18 cellular contexts compared by ENCODE assay signal in genomic region chr7:148500978-148501377, GRCh38.
DNase-seq lines count a peak whose midpoint lies in the region; ATAC-seq and TF ChIP-seq lines count a peak whose summit lies in the region.
"Had no signal": no experiment of that assay in that cellular context is flagged by ENCODE, and none has a peak within 500 bp of the region (broad histone marks: within the 10 kb centered on the region; RNA-seq: fewer than 3 reads in every experiment).

No MANE protein-coding gene starts in this region.

- no peaks in the 10 kb centered on the region for H3F3A ChIP-seq in SU-DHL-6 (ENCODE audit: insufficient read depth)

- no peaks in the 10 kb centered on the region for H4K20me1 ChIP-seq in SU-DHL-6 (ENCODE audit: low read depth, low read length)

- no peaks in the 10 kb centered on the region for H3K9me2 ChIP-seq in SU-DHL-6 (replicated peaks; ENCODE audit: insufficient read depth, low read length)

- H2AFZ ChIP-seq in SU-DHL-6 (ENCODE audit: low read depth, low read length, severe bottlenecking) = no peak overlapping the region
- H2AFZ ChIP-seq: PC-9 had no signal

- CTCF ChIA-PET in MCF 10A (lab: Yijun Ruan, JAX) = interaction anchor here (0.6 to 5.1 kb wide), 7 partner anchors 73 to 572 kb away, joined by 3 to 19 read pairs (median 7); no protein-coding TSS in a partner anchor
- CTCF ChIA-PET in T-cell (lab: Charles Lee) = interaction anchor here (0.5 to 1.0 kb wide), 2 partner anchors 77 to 462 kb away, joined by 3 to 5 read pairs; no protein-coding TSS in a partner anchor

- intact Hi-C loops in breast epithelium (cut with DNase I; ENCODE audit: low total_unique reads) = no loop called here
- intact Hi-C loops in MCF 10A (cut with micrococcal nuclease) = no loop called here

- H3K9me3 ChIP-seq in breast epithelium (no peaks in the 10 kb centered on the region), SU-DHL-6 (ENCODE audit: insufficient read depth, low read length) (no peaks in the 10 kb centered on the region), iPS-18a (ENCODE audit: control insufficient read depth, low read depth, low read length) (no peaks in the 10 kb centered on the region)
- H3K9me3 ChIP-seq: BE2C had no signal

- TF ChIP-seq CTCF in breast epithelium (IDR thresholded peaks at IDR 0.05) = no peak
- TF ChIP-seq CTCF in MCF 10A (IDR thresholded peaks at IDR 0.05; ENCODE audit: unreplicated experiment) = no peak
- TF ChIP-seq CTCF in SU-DHL-6 (IDR thresholded peaks at IDR 0.05; ENCODE audit: insufficient read depth, low read length, poor library complexity, severe bottlenecking) = no peak

- H3K27ac ChIP-seq in breast epithelium (no peak overlapping the region), SU-DHL-6 (ENCODE audit: low read depth, low read length) (no peak overlapping the region), iPS-18a (ENCODE audit: low read length) (peak overlapping the region; percentile 28)
- H3K27ac ChIP-seq: PC-9 had no signal

- H3K27ac Mint-ChIP-seq in MCF 10A (ENCODE audit: low read depth, unreplicated experiment) (no peak overlapping the region), T-cell (no peak overlapping the region)
- H3K27ac Mint-ChIP-seq in stimulated activated memory B cell treated with anti-CD40 and anti-IgM and Interleukin-4, amounts not matched to agents 10 μg/mL and 1 μg/mL and 100 μg/mL, for 72 hours = peak overlapping the region; percentile 85
- H3K27ac Mint-ChIP-seq: T-helper 2 cell treated with Interferon-gamma antibody and Interleukin-4, amounts not matched to agents 5 μg/mL and 100 μg/mL, for 36 hours had no signal

- H3K4me1 ChIP-seq in breast epithelium (no peaks in the 10 kb centered on the region), iPS-18a (ENCODE audit: control insufficient read depth, low read depth, low read length) (peaks cover 26% of the 10 kb centered on the region)
- H3K4me1 ChIP-seq: BE2C had no signal

- POLR2A ChIA-PET in MCF 10A (lab: Yijun Ruan, JAX) (no interaction called here), T-cell (lab: Charles Lee) (no interaction called here)

- DNase-seq in breast epithelium (ENCODE audit: low spot score in 2 of 2) (no peak), MCF 10A (ENCODE audit: unreplicated experiment) (no peak), T-cell (no peak), nucleus accumbens (lab: John Stamatoyannopoulos, UW) (no peak), germinal center (ENCODE audit: low spot score) (no peak)
- DNase-seq: activated naive CD4-positive, alpha-beta T cell treated with anti-CD3 and anti-CD28 coated beads, Interleukin-2, amount 50 U/mL, for 16 hours; activated T-cell treated with anti-CD3 and anti-CD28 coated beads, Interleukin-2, amount 50 U/mL, for 4 hours; BE2C; kidney glomerular epithelial cell; NCI-H2171; PC-9; stimulated activated CD4-positive, alpha-beta T cell treated with anti-CD3 and anti-CD28 coated beads, Interleukin-12 subunit alpha, Interleukin-12 subunit beta, amount 100 ng/mL, for 4 hours; stimulated activated CD8-positive, alpha-beta memory T cell treated with anti-CD3 and anti-CD28 coated beads, Interleukin-4, amount 100 ng/mL, for 48 hours had no signal

- H3K9me3 Mint-ChIP-seq in MCF 10A (ENCODE audit: unreplicated experiment) (no peaks in the 10 kb centered on the region), T-cell (no peaks in the 10 kb centered on the region)
- no peaks in the 10 kb centered on the region for H3K9me3 Mint-ChIP-seq in stimulated activated memory B cell treated with anti-CD40 and anti-IgM and Interleukin-4, amounts not matched to agents 10 μg/mL and 1 μg/mL and 100 μg/mL, for 72 hours
- H3K9me3 Mint-ChIP-seq: activated T-cell treated with anti-CD3 and anti-CD28 coated beads, Interleukin-2, amount 50 U/mL, for 4 hours; nephron; T-helper 2 cell treated with Interferon-gamma antibody and Interleukin-4, amounts not matched to agents 5 μg/mL and 100 μg/mL, for 36 hours had no signal

- no peak for TF ChIP-seq POLR2A in breast epithelium (IDR thresholded peaks at IDR 0.05)

- H3K79me2 ChIP-seq in SU-DHL-6 (ENCODE audit: insufficient read depth, low read length) = no peaks in the 10 kb centered on the region

- peaks cover 1% of the 10 kb centered on the region for H3K36me3 Mint-ChIP-seq in MCF 10A (ENCODE audit: insufficient read depth, unreplicated experiment)
- H3K36me3 Mint-ChIP-seq in stimulated activated memory B cell treated with anti-CD40 and anti-IgM and Interleukin-4, amounts not matched to agents 10 μg/mL and 1 μg/mL and 100 μg/mL, for 72 hours = no peaks in the 10 kb centered on the region
- no peaks in the 10 kb centered on the region for H3K36me3 Mint-ChIP-seq in T-cell

- ATAC-seq in stimulated activated memory B cell treated with anti-CD40 and anti-IgM and Interleukin-4, amounts not matched to agents 10 μg/mL and 1 μg/mL and 100 μg/mL, for 72 hours = no peak
- ATAC-seq in T-cell (replicated peaks in 1 of 4) = no peak

- peaks cover 22% of the 10 kb centered on the region for H3K27me3 Mint-ChIP-seq in MCF 10A (ENCODE audit: insufficient read depth, unreplicated experiment)
- H3K27me3 Mint-ChIP-seq in stimulated activated memory B cell treated with anti-CD40 and anti-IgM and Interleukin-4, amounts not matched to agents 10 μg/mL and 1 μg/mL and 100 μg/mL, for 72 hours = no peaks in the 10 kb centered on the region
- peaks cover 15 to 25% of the 10 kb centered on the region in 2 donors for H3K27me3 Mint-ChIP-seq in T-cell

- peak overlapping the region; percentile 34 for H3K4me2 ChIP-seq in SU-DHL-6 (ENCODE audit: low read depth, low read length, poor library complexity, severe bottlenecking)
- H3K4me2 ChIP-seq: PC-9 had no signal

- H3K9ac ChIP-seq in SU-DHL-6 (ENCODE audit: low read length) = no peak overlapping the region; the same call in 1 of the 2 replicates
- peak overlapping the region; percentile 29 for H3K9ac ChIP-seq in iPS-18a (ENCODE audit: low read length)

- peak overlapping the region in 2 of 3 donors; percentile 33 to 45 for H3K4me3 ChIP-seq in breast epithelium
- no peak overlapping the region for H3K4me3 ChIP-seq in SU-DHL-6 (ENCODE audit: insufficient read depth, low read length, poor library complexity, severe bottlenecking)
- no peak overlapping the region for H3K4me3 ChIP-seq in iPS-18a (ENCODE audit: low read length)
- H3K4me3 ChIP-seq: PC-9 had no signal

- H3K4me1 Mint-ChIP-seq in MCF 10A (ENCODE audit: insufficient read depth, unreplicated experiment) (peaks cover 4% of the 10 kb centered on the region), T-cell (peaks cover 0 to 5% (median 3%) of the 10 kb centered on the region in 3 donors)
- H3K4me1 Mint-ChIP-seq in stimulated activated memory B cell treated with anti-CD40 and anti-IgM and Interleukin-4, amounts not matched to agents 10 μg/mL and 1 μg/mL and 100 μg/mL, for 72 hours = peaks cover 63% of the 10 kb centered on the region

- H3K36me3 ChIP-seq in breast epithelium = no peaks in the 10 kb centered on the region
- no peaks in the 10 kb centered on the region for H3K36me3 ChIP-seq in SU-DHL-6 (ENCODE audit: low read length)
- H3K36me3 ChIP-seq in iPS-18a (ENCODE audit: control insufficient read depth, low read depth, low read length) = no peaks in the 10 kb centered on the region
- H3K36me3 ChIP-seq: BE2C had no signal

- BruUV-seq in MCF 10A (replicated peaks; lab: Mats Ljungman, UMichigan) = no TSS peak

- H3K27me3 ChIP-seq in breast epithelium = peaks cover 0 to 22% of the 10 kb centered on the region in 2 donors
- H3K27me3 ChIP-seq in SU-DHL-6 (ENCODE audit: low read length) = no peaks in the 10 kb centered on the region
- H3K27me3 ChIP-seq in iPS-18a (ENCODE audit: control insufficient read depth, insufficient read depth, low read length) = no peaks in the 10 kb centered on the region
- H3K27me3 ChIP-seq: BE2C had no signal

- H3K4me3 Mint-ChIP-seq in MCF 10A (ENCODE audit: unreplicated experiment) (no peak overlapping the region), T-cell (no peak overlapping the region)
- peak overlapping the region; percentile 77 for H3K4me3 Mint-ChIP-seq in stimulated activated memory B cell treated with anti-CD40 and anti-IgM and Interleukin-4, amounts not matched to agents 10 μg/mL and 1 μg/mL and 100 μg/mL, for 72 hours
- H3K4me3 Mint-ChIP-seq: activated T-cell treated with anti-CD3 and anti-CD28 coated beads, Interleukin-2, amount 50 U/mL, for 4 hours; T-helper 2 cell treated with Interferon-gamma antibody and Interleukin-4, amounts not matched to agents 5 μg/mL and 100 μg/mL, for 36 hours had no signal

Comparison
In these comparisons a context has a peak if more than half of its experiments do, and no peak if none do; other contexts are left out.
1. H3K4me3 ChIP-seq: peak in breast epithelium (2 of 3); none in SU-DHL-6 (single experiment) and iPS-18a (single experiment).